9 cellular contexts compared by ENCODE assay signal in genomic region chr16:50667497-50668367, GRCh38. TPM values are rescaled to one million over a fixed set of nuclear protein-coding genes. Genes with fewer than 3 reads are reported as not detected.
DNase-seq lines count a peak whose midpoint lies in the region; ATAC-seq, FAIRE-seq and TF ChIP-seq lines count a peak whose summit lies in the region.
"Had no signal": no experiment of that assay in that cellular context is flagged by ENCODE, and none has a peak within 500 bp of the region (broad histone marks: within the 10 kb centered on the region; RNA-seq: fewer than 3 reads in every experiment).

No MANE protein-coding gene starts in this region.

- no peak overlapping the region for H3K4me2 ChIP-seq in H1 (ENCODE audit: insufficient read depth in 1 of 2, low read depth in 2 of 2, low read length in 2 of 2)

- peaks cover 39% of the 10 kb centered on the region for H3K36me3 Mint-ChIP-seq in activated CD8-positive, alpha-beta memory T cell treated with anti-CD3 and anti-CD28 coated beads, Interleukin-2, amount 10 ng/mL, durations not matched to agents 7 days and 5 days

- peak overlapping the region; percentile 92 for H3K27ac Mint-ChIP-seq in activated CD8-positive, alpha-beta memory T cell treated with anti-CD3 and anti-CD28 coated beads, Interleukin-2, amount 10 ng/mL, durations not matched to agents 7 days and 5 days

- H3K27me3 ChIP-seq in Panc1 (ENCODE audit: control insufficient read depth, insufficient read depth, low read length) = no peaks in the 10 kb centered on the region
- 0 out of 7 replicates have a peak, but pooled peaks cover 0 to 3% (median 0%) of the 10 kb centered on the region in 4 experiments for H3K27me3 ChIP-seq in H1 (replicated peaks in 1 of 4; ENCODE audit: control insufficient read depth in 3 of 4, extremely low read depth in 1 of 4, insufficient read depth in 3 of 4, low read length in 3 of 4)
- H3K27me3 ChIP-seq in skeletal muscle tissue (ENCODE audit: control insufficient read depth in 3 of 3, insufficient read depth in 3 of 3, low read length in 3 of 3) = no peaks in the 10 kb centered on the region

- TF ChIP-seq POLR2A in H1 (IDR thresholded peaks at IDR 0.05; ENCODE audit: control extremely low read depth in 1 of 2, low read depth in 2 of 2, low read length in 2 of 2) = no peak

- no peaks in the 10 kb centered on the region for H3K9me3 ChIP-seq in Panc1 (ENCODE audit: control insufficient read depth, insufficient read depth, low read depth, low read length)
- H3K9me3 ChIP-seq in H1 (ENCODE audit: insufficient read depth in 2 of 2, low read depth in 1 of 2, low read length in 1 of 2) = peaks cover 11 to 13% of the 10 kb centered on the region in 2 experiments
- H3K9me3 ChIP-seq in skeletal muscle tissue (ENCODE audit: control insufficient read depth in 3 of 3, low read length in 3 of 3) = peaks cover 3 to 5% (median 4%) of the 10 kb centered on the region in 3 donors

- peak; percentile 54 for DNase-seq in activated CD8-positive, alpha-beta memory T cell treated with anti-CD3 and anti-CD28 coated beads, Interleukin-2, amount 10 ng/mL, durations not matched to agents 7 days and 5 days
- no peak for DNase-seq in activated CD8-positive, alpha-beta memory T cell treated with anti-CD3 and anti-CD28 coated beads, Interleukin-2, amount 50 U/mL, for 4 hours
- DNase-seq in Panc1 (ENCODE audit: low read depth, low spot score) = no peak
- DNase-seq in H1 (ENCODE audit: low read depth in 1 of 2, low spot score in 2 of 2) = no peak
- DNase-seq in DMS114 treated with DMSO at 0.1 percent for 48 hours (lab: John Stamatoyannopoulos, UW; ENCODE audit: unreplicated experiment) = no peak
- DNase-seq in NCI-H146 (lab: John Stamatoyannopoulos, UW) = no peak
- DNase-seq in NOMO-1 treated with dmso at 0.1 percent for 144 hours (lab: John Stamatoyannopoulos, UW; ENCODE audit: unreplicated experiment) = no peak
- DNase-seq: NCI-H1105 had no signal

- H3K36me3 ChIP-seq in Panc1 (ENCODE audit: control insufficient read depth, insufficient read depth, low read length) (no peaks in the 10 kb centered on the region), H1 (ENCODE audit: control insufficient read depth in 2 of 4, insufficient read depth in 4 of 4, low read length in 3 of 4) (no peaks in the 10 kb centered on the region), skeletal muscle tissue (ENCODE audit: control insufficient read depth in 3 of 3, insufficient read depth in 3 of 3, low read length in 3 of 3) (peaks cover 0 to 2% (median 0%) of the 10 kb centered on the region in 3 donors)

- no peaks in the 10 kb centered on the region for H3K27me3 Mint-ChIP-seq in activated CD8-positive, alpha-beta memory T cell treated with anti-CD3 and anti-CD28 coated beads, Interleukin-2, amount 10 ng/mL, durations not matched to agents 7 days and 5 days

- no peaks in the 10 kb centered on the region for H3K79me2 ChIP-seq in H1 (ENCODE audit: control insufficient read depth in 1 of 2, insufficient read depth in 2 of 2, low read length in 2 of 2)

- peak overlapping the region; percentile 37 for H3K4me3 Mint-ChIP-seq in activated CD8-positive, alpha-beta memory T cell treated with anti-CD3 and anti-CD28 coated beads, Interleukin-2, amount 10 ng/mL, durations not matched to agents 7 days and 5 days

- H2BK12ac ChIP-seq in H1 (ENCODE audit: low read depth, low read length) = no peak overlapping the region

- 92% methylated on average over 21 of the region's 21 CpGs; no CpG with 5 or more reads in 1 of the 2 experiments for WGBS in H1 (ENCODE audit: extremely low coverage in 1 of 2, insufficient coverage in 1 of 2, insufficient read length in 1 of 2, insufficient replicate concordance in 2 of 2, low coverage in 1 of 2, low lambda C conversion rate in 2 of 2, missing lambda C conversion rate in 1 of 2), 2 experiments

- H3K56ac ChIP-seq in H1 (replicated peaks; ENCODE audit: insufficient read length, low read depth, low read length) = no peak overlapping the region

- H3K27ac ChIP-seq in Panc1 (ENCODE audit: low read length) (no peak overlapping the region), H1 (ENCODE audit: low read depth, low read length) (no peak overlapping the region), skeletal muscle tissue (ENCODE audit: low read depth, low read length) (peak overlapping the region; percentile 86)

- no peak overlapping the region for H3K23ac ChIP-seq in H1 (ENCODE audit: insufficient read length)

- H2AFZ ChIP-seq in H1 (ENCODE audit: low read length) = peak overlapping the region; percentile 84; the same call in 1 of the 2 replicates

- no peak overlapping the region for H2AK5ac ChIP-seq in H1 (ENCODE audit: low read depth, low read length)

- no peak overlapping the region for H2BK20ac ChIP-seq in H1 (ENCODE audit: low read length)

- H3K4ac ChIP-seq in H1 (replicated peaks; ENCODE audit: insufficient read length, low read depth, low read length) = peak overlapping the region; percentile 71

- TF ChIP-seq CTCF in Panc1 (IDR thresholded peaks at IDR 0.05) (peak; percentile 23; the same call in 1 of the 2 replicates), H1 (IDR thresholded peaks at IDR 0.05; ENCODE audit: control extremely low read depth in 1 of 3, insufficient read depth in 1 of 3, low read depth in 1 of 3, low read length in 3 of 3) (peak in 2 of 3 experiments; percentile 1 to 54; a peak in 3 of 4 replicates)

- H3K4me3 ChIP-seq in Panc1 (ENCODE audit: low read depth in 2 of 2, low read length in 2 of 2) = no peak overlapping the region
- H3K4me3 ChIP-seq in H1 (ENCODE audit: extremely low read depth in 1 of 4, insufficient read depth in 2 of 4, low read depth in 3 of 4, low read length in 4 of 4) = no peak overlapping the region
- peak overlapping the region; percentile 1 to 56 (median 21) for H3K4me3 ChIP-seq in skeletal muscle tissue (ENCODE audit: low read length in 3 of 3)

- no peak; a peak in 1 of 4 replicates for TF ChIP-seq RAD21 in H1 (IDR thresholded peaks at IDR 0.05 in 1 of 2, conservative IDR thresholded peaks at IDR 0.05 in 1 of 2; ENCODE audit: low read depth in 2 of 2, low read length in 2 of 2)

- no peak overlapping the region for H2BK5ac ChIP-seq in H1 (ENCODE audit: low read depth, low read length)

- no TSS peak for BruUV-seq in Panc1 (replicated peaks; lab: Mats Ljungman, UMichigan)

- peaks cover 47% of the 10 kb centered on the region for H3K4me1 Mint-ChIP-seq in activated CD8-positive, alpha-beta memory T cell treated with anti-CD3 and anti-CD28 coated beads, Interleukin-2, amount 10 ng/mL, durations not matched to agents 7 days and 5 days

- no peaks in the 10 kb centered on the region for H3K79me1 ChIP-seq in H1 (ENCODE audit: low read depth, low read length)

- H2BK15ac ChIP-seq in H1 (ENCODE audit: low read length) = 0 out of 2 replicates have a peak overlapping the region, but pooled peaks have one; percentile 63

- peaks cover 7% of the 10 kb centered on the region for H3K9me3 Mint-ChIP-seq in activated CD8-positive, alpha-beta memory T cell treated with anti-CD3 and anti-CD28 coated beads, Interleukin-2, amount 10 ng/mL, durations not matched to agents 7 days and 5 days (ENCODE audit: low read depth)

- CTCF ChIA-PET in activated CD8-positive, alpha-beta memory T cell treated with anti-CD3 and anti-CD28 coated beads, Interleukin-2, amount 10 ng/mL, durations not matched to agents 7 days and 5 days (lab: Charles Lee) = interaction anchor here (0.7 to 10.0 kb wide), 34 partner anchors 9 to 643 kb away, joined by 3 to 252 read pairs (median 4); partner anchors contain the start of genes BRD7, CNEP1R1, CYLD and SNX20
- CTCF ChIA-PET in Panc1 (lab: Charles Lee) (interaction anchor here (0.8 to 1.8 kb wide), 2 partner anchors 138 to 139 kb away, joined by 4 to 6 read pairs; no protein-coding TSS in a partner anchor), H1 (lab: Charles Lee; ENCODE audit: partially characterized antibody) (interaction anchor here (0.7 to 21.1 kb wide), 54 partner anchors 7 to 382 kb away, joined by 3 to 279 read pairs (median 4); partner anchors contain the start of genes CYLD and SNX20)

- no peak overlapping the region for H4K8ac ChIP-seq in H1 (ENCODE audit: extremely low read depth, insufficient read depth, low read length)

- no peak for TF ChIP-seq EP300 in H1 (IDR thresholded peaks at IDR 0.05; ENCODE audit: borderline replicate concordance in 1 of 2, low read depth in 2 of 2, low read length in 2 of 2)

- H3K18ac ChIP-seq in H1 (ENCODE audit: extremely low read depth, low read length) = no peak overlapping the region

- H4K5ac ChIP-seq in H1 (ENCODE audit: insufficient read length, low read depth, low read length) = no peak overlapping the region

- H3K4me1 ChIP-seq in Panc1 (ENCODE audit: control insufficient read depth, insufficient read depth, low read length) (no peaks in the 10 kb centered on the region), H1 (replicated peaks in 1 of 4; ENCODE audit: control insufficient read depth in 3 of 4, insufficient read depth in 4 of 4, low read length in 3 of 4) (peaks cover 0 to 2% (median 0%) of the 10 kb centered on the region in 4 experiments; a peak in 1 of 7 replicates), skeletal muscle tissue (ENCODE audit: control insufficient read depth in 3 of 3, insufficient read depth in 3 of 3, low read length in 3 of 3) (peaks cover 15 to 37% (median 35%) of the 10 kb centered on the region in 3 donors)

- peak overlapping the region; percentile 22 for H4K91ac ChIP-seq in H1 (replicated peaks; ENCODE audit: insufficient read length, low read length)

- H3K9ac ChIP-seq in H1 (replicated peaks in 1 of 4; ENCODE audit: extremely low read depth in 1 of 4, low read depth in 3 of 4, low read length in 3 of 4) (no peak overlapping the region), skeletal muscle tissue (ENCODE audit: low read depth in 1 of 3, low read length in 3 of 3) (peak overlapping the region; percentile 17 to 75 (median 63))

- no peaks in the 10 kb centered on the region for H4K20me1 ChIP-seq in H1 (replicated peaks in 1 of 2; ENCODE audit: control insufficient read depth in 1 of 2, insufficient read depth in 2 of 2, low read length in 2 of 2)

- POLR2A ChIA-PET in Panc1 (lab: Charles Lee) (no interaction called here), H1 (lab: Charles Lee; ENCODE audit: partially characterized antibody) (no interaction called here)

- in situ Hi-C loops in Panc1 (cut with HindIII; ENCODE audit: low pct_unique_long_range_greater_than_20kb, low sequenced_read_pairs) = no loop called here

- peak; percentile 29 for ATAC-seq in activated CD8-positive, alpha-beta memory T cell treated with anti-CD3 and anti-CD28 coated beads, Interleukin-2, amount 10 ng/mL, durations not matched to agents 7 days and 5 days
- ATAC-seq in Panc1 = no peak

- H3K23me2 ChIP-seq in H1 (ENCODE audit: low read depth, low read length) = no peaks in the 10 kb centered on the region; the same call in 1 of the 2 replicates

- intact Hi-C loops in Panc1 (cut with micrococcal nuclease; ENCODE audit: unreplicated experiment) = loop anchor here (5.0 kb wide), 1 partner anchor 140 kb away; no protein-coding TSS in a partner anchor

- no peak overlapping the region for H3K14ac ChIP-seq in H1 (ENCODE audit: insufficient read length)

- no peak overlapping the region for H2BK120ac ChIP-seq in H1 (replicated peaks; ENCODE audit: low read depth, low read length)

- FAIRE-seq in H1 (lab: Jason Lieb, UNC) = no peak

RNA-seq across cellular contexts. Expression of gene SNX20, which starts 13.4 kb away (rescaled TPM):
- total RNA-seq in activated CD8-positive, alpha-beta memory T cell treated with anti-CD3 and anti-CD28 coated beads, Interleukin-2, amount 10 ng/mL, durations not matched to agents 7 days and 5 days = 10 to 100 TPM; 60.0 to 72.1 TPM
- 0.10 TPM for total RNA-seq in Panc1 (2021; ENCODE audit: unreplicated experiment)
- polyA plus RNA-seq in Panc1 (2012; ENCODE audit: insufficient read length) = not detected
- total RNA-seq in H1 (2021; fragmentation: NEBNext Ultra II Directional; extraction: Animal tissue kit (Norgen Biotek cat#: 25700)) = not detected in 2 replicates
- not detected in 2 replicates for polyA plus RNA-seq in H1 (2011; rRNA removed)
- polyA plus RNA-seq in H1 (2011; cell fraction: cytosol; rRNA removed) = not detected
- polyA plus RNA-seq in H1 (2011; cell fraction: nucleus; rRNA removed) = not detected
- not detected in 4 replicates for polyA plus RNA-seq in H1 (2012, experiment 1 of 2)
- polyA plus RNA-seq in H1 (2012, experiment 2 of 2) = not detected
- not detected for polyA plus RNA-seq in H1 (2013, experiment 1 of 2)
- not detected for polyA plus RNA-seq in H1 (2013, experiment 2 of 2)
- polyA minus RNA-seq in H1 (2011; rRNA and poly(A)+ RNA removed) = 0.17 TPM in 1 of 2 replicates, not detected in the other
- not detected for polyA minus RNA-seq in H1 (2011; cell fraction: cytosol; rRNA and poly(A)+ RNA removed)
- not detected for polyA minus RNA-seq in H1 (2011; cell fraction: nucleus; rRNA and poly(A)+ RNA removed)
- total RNA-seq in skeletal muscle tissue = 1.0 TPM

RNA-seq across cellular contexts. Expression of gene NOD2, which starts 25.7 kb away (rescaled TPM):
- 10 to 100 TPM in 1 of 2 experiments, 1 to 10 TPM in 1; 6.5 to 10.7 TPM for total RNA-seq in activated CD8-positive, alpha-beta memory T cell treated with anti-CD3 and anti-CD28 coated beads, Interleukin-2, amount 10 ng/mL, durations not matched to agents 7 days and 5 days
- not detected for total RNA-seq in Panc1 (2021; ENCODE audit: unreplicated experiment)
- polyA plus RNA-seq in Panc1 (2012; ENCODE audit: insufficient read length) = 0.13 TPM
- 0.37 and 1.1 TPM in 2 replicates for total RNA-seq in H1 (2021; fragmentation: NEBNext Ultra II Directional; extraction: Animal tissue kit (Norgen Biotek cat#: 25700))
- polyA plus RNA-seq in H1 (2011; rRNA removed) = 0.42 and 0.61 TPM in 2 replicates
- polyA plus RNA-seq in H1 (2011; cell fraction: cytosol; rRNA removed) = 0.27 TPM
- polyA plus RNA-seq in H1 (2011; cell fraction: nucleus; rRNA removed) = 0.34 TPM
- polyA plus RNA-seq in H1 (2012, experiment 1 of 2) = 0.11 to 0.43 TPM (median 0.21 TPM) in 4 replicates
- 0.04 TPM for polyA plus RNA-seq in H1 (2012, experiment 2 of 2)
- 0.28 TPM for polyA plus RNA-seq in H1 (2013, experiment 1 of 2)
- 0.24 TPM for polyA plus RNA-seq in H1 (2013, experiment 2 of 2)
- polyA minus RNA-seq in H1 (2011; rRNA and poly(A)+ RNA removed) = 0.66 and 1.0 TPM in 2 replicates
- polyA minus RNA-seq in H1 (2011; cell fraction: cytosol; rRNA and poly(A)+ RNA removed) = 1.2 TPM
- polyA minus RNA-seq in H1 (2011; cell fraction: nucleus; rRNA and poly(A)+ RNA removed) = 1.2 TPM
- 0.52 TPM for total RNA-seq in skeletal muscle tissue

Comparison
In these comparisons a context has a peak if more than half of its experiments do, and no peak if none do; other contexts are left out.
1. H3K4me3 ChIP-seq: peak in skeletal muscle tissue (3 of 3); none in Panc1 (0 of 2) and H1 (0 of 4).
2. H3K9ac ChIP-seq: peak in skeletal muscle tissue (3 of 3); none in H1 (0 of 4).
3. RNA of gene SNX20, which starts 13.4 kb away (total RNA-seq): 60.0 to 72.1 TPM in activated CD8-positive, alpha-beta memory T cell treated with anti-CD3 and anti-CD28 coated beads, Interleukin-2, amount 10 ng/mL, durations not matched to agents 7 days and 5 days; 1.0 TPM in skeletal muscle tissue (single experiment), 0.10 TPM in Panc1 (single experiment) and not detected in H1; every median in the first group is over 10 times any median in the second.